ENCODE assay signal across 19 cellular contexts in genomic region chr13:49357694-49358093, GRCh38.
DNase-seq lines count a peak whose midpoint lies in the region; ATAC-seq and TF ChIP-seq lines count a peak whose summit lies in the region.
"Had no signal": no experiment of that assay in that cellular context is flagged by ENCODE, and none has a peak within 500 bp of the region (broad histone marks: within the 10 kb centered on the region; RNA-seq: fewer than 3 reads in every experiment).

No MANE protein-coding gene starts in this region.

- DNase-seq in AG04450 (ENCODE audit: low read depth, low spot score) (peak; percentile 23), M059J (ENCODE audit: low read depth) (peak; percentile 71), epithelial cell of proximal tubule (ENCODE audit: low read depth) (peak; percentile 52), osteoblast (ENCODE audit: insufficient read length, low spot score, missing footprints) (no peak)
- DNase-seq: activated naive CD4-positive, alpha-beta T cell treated with anti-CD3 and anti-CD28 coated beads, Interleukin-2, amount 10 ng/mL, durations not matched to agents 7 days and 5 days; central memory CD4-positive, alpha-beta T cell; hippocampal formation; left ventricle myocardium inferior; NCI-H1694 treated with DMSO at 0.1 percent for 48 hours; NCI-H524; retina; stimulated activated CD4-positive, alpha-beta T cell treated with anti-CD3 and anti-CD28 coated beads, Interleukin-4, amount 100 ng/mL, for 4 hours; T-helper 1 cell had no signal

- no peaks in the 10 kb centered on the region for H3K79me2 ChIP-seq in osteoblast (ENCODE audit: insufficient read depth, low read length)

- no peaks in the 10 kb centered on the region for H3K27me3 ChIP-seq in AG04450 (ENCODE audit: control insufficient read depth, insufficient read depth, low read length)
- no peaks in the 10 kb centered on the region for H3K27me3 ChIP-seq in osteoblast (ENCODE audit: insufficient read depth, low read length)

- H4K20me1 ChIP-seq in osteoblast (ENCODE audit: insufficient read depth, low read length), result no peaks in the 10 kb centered on the region

- TF ChIP-seq CTCF in AG04450 (IDR thresholded peaks at IDR 0.05; ENCODE audit: low read depth, low read length) (no peak), epithelial cell of proximal tubule (conservative IDR thresholded peaks at IDR 0.05; ENCODE audit: low read depth, low read length) (no peak), osteoblast (IDR thresholded peaks at IDR 0.05; ENCODE audit: extremely low read depth, low read depth, low read length) (no peak)

- H3K4me2 ChIP-seq in osteoblast (ENCODE audit: insufficient read depth, low read length), result no peak overlapping the region
- H3K4me2 ChIP-seq: GM23338, KMS-11 had no signal

- no peak overlapping the region for H3K27ac Mint-ChIP-seq in activated T-helper 17 cell treated with anti-CD3 and anti-CD28 coated beads, Interleukin-2, amount 50 U/mL, for 72 hours
- H3K27ac Mint-ChIP-seq: activated naive CD4-positive, alpha-beta T cell treated with anti-CD3 and anti-CD28 coated beads, Interleukin-2, amount 10 ng/mL, durations not matched to agents 7 days and 5 days; GM23338 had no signal

- H3K4me3 ChIP-seq in AG04450 (ENCODE audit: low read depth, low read length), result no peak overlapping the region
- H3K4me3 ChIP-seq in epithelial cell of proximal tubule (ENCODE audit: low read depth, low read length), result no peak overlapping the region
- H3K4me3 ChIP-seq in osteoblast (ENCODE audit: insufficient read depth, low read length), result no peak overlapping the region
- H3K4me3 ChIP-seq: GM23338, left ventricle myocardium inferior had no signal

- CTCF ChIA-PET in AG04450 (lab: Charles Lee), result no interaction called here

- H3K27ac ChIP-seq in AG04450 (ENCODE audit: low read depth, low read length) (no peak overlapping the region), osteoblast (ENCODE audit: low read depth, low read length) (peak overlapping the region; percentile 91)
- H3K27ac ChIP-seq: KMS-11 had no signal

- peaks cover 16% of the 10 kb centered on the region for H3K36me3 Mint-ChIP-seq in activated T-helper 17 cell treated with anti-CD3 and anti-CD28 coated beads, Interleukin-2, amount 50 U/mL, for 72 hours (ENCODE audit: low read depth)
- H3K36me3 Mint-ChIP-seq: activated naive CD4-positive, alpha-beta T cell treated with anti-CD3 and anti-CD28 coated beads, Interleukin-2, amount 10 ng/mL, durations not matched to agents 7 days and 5 days had no signal

- POLR2A ChIA-PET in AG04450 (lab: Yijun Ruan, JAX), result interaction anchor here (0.6 to 1.1 kb wide), 2 partner anchors 11 to 138 kb away, joined by 3 to 4 read pairs; partner anchors contain the start of gene PHF11

- peaks cover 3% of the 10 kb centered on the region; the same call in 1 of the 2 replicates for H3K9me3 ChIP-seq in AG04450 (ENCODE audit: control insufficient read depth, insufficient read depth, low read length)
- no peaks in the 10 kb centered on the region for H3K9me3 ChIP-seq in osteoblast (ENCODE audit: low read depth, low read length)

- H2AFZ ChIP-seq in osteoblast (ENCODE audit: low read length), result no peak overlapping the region
- H2AFZ ChIP-seq: GM23338 had no signal

- peaks cover 19% of the 10 kb centered on the region for H3K4me1 ChIP-seq in osteoblast (ENCODE audit: insufficient read depth, low read length)

- no peaks in the 10 kb centered on the region for H3K9me3 Mint-ChIP-seq in activated T-helper 17 cell treated with anti-CD3 and anti-CD28 coated beads, Interleukin-2, amount 50 U/mL, for 72 hours
- H3K9me3 Mint-ChIP-seq: activated naive CD4-positive, alpha-beta T cell treated with anti-CD3 and anti-CD28 coated beads, Interleukin-2, amount 10 ng/mL, durations not matched to agents 7 days and 5 days; GM23338 had no signal

- no peaks in the 10 kb centered on the region for H3K4me1 Mint-ChIP-seq in activated T-helper 17 cell treated with anti-CD3 and anti-CD28 coated beads, Interleukin-2, amount 50 U/mL, for 72 hours
- H3K4me1 Mint-ChIP-seq: activated naive CD4-positive, alpha-beta T cell treated with anti-CD3 and anti-CD28 coated beads, Interleukin-2, amount 10 ng/mL, durations not matched to agents 7 days and 5 days; GM23338 had no signal

- ATAC-seq in HG03378 (IDR thresholded peaks at IDR 0.05; ENCODE audit: unreplicated experiment) (no peak), GM21737 (IDR thresholded peaks at IDR 0.05; ENCODE audit: unreplicated experiment) (no peak), GM21717 (IDR thresholded peaks at IDR 0.05; ENCODE audit: unreplicated experiment) (no peak)
- ATAC-seq in activated T-helper 17 cell treated with anti-CD3 and anti-CD28 coated beads, Interleukin-2, amount 50 U/mL, for 72 hours (replicated peaks), result no peak
- ATAC-seq: GM23338 had no signal

- H3K4me3 Mint-ChIP-seq in activated T-helper 17 cell treated with anti-CD3 and anti-CD28 coated beads, Interleukin-2, amount 50 U/mL, for 72 hours, result no peak overlapping the region
- H3K4me3 Mint-ChIP-seq: activated naive CD4-positive, alpha-beta T cell treated with anti-CD3 and anti-CD28 coated beads, Interleukin-2, amount 10 ng/mL, durations not matched to agents 7 days and 5 days; GM23338 had no signal

- no peaks in the 10 kb centered on the region for H3K36me3 ChIP-seq in osteoblast (ENCODE audit: insufficient read depth, low read length)

- no peaks in the 10 kb centered on the region for H3K27me3 Mint-ChIP-seq in activated T-helper 17 cell treated with anti-CD3 and anti-CD28 coated beads, Interleukin-2, amount 50 U/mL, for 72 hours
- H3K27me3 Mint-ChIP-seq: activated naive CD4-positive, alpha-beta T cell treated with anti-CD3 and anti-CD28 coated beads, Interleukin-2, amount 10 ng/mL, durations not matched to agents 7 days and 5 days had no signal
